25 cellular contexts compared by ENCODE assay signal in the genomic region with DNA sequence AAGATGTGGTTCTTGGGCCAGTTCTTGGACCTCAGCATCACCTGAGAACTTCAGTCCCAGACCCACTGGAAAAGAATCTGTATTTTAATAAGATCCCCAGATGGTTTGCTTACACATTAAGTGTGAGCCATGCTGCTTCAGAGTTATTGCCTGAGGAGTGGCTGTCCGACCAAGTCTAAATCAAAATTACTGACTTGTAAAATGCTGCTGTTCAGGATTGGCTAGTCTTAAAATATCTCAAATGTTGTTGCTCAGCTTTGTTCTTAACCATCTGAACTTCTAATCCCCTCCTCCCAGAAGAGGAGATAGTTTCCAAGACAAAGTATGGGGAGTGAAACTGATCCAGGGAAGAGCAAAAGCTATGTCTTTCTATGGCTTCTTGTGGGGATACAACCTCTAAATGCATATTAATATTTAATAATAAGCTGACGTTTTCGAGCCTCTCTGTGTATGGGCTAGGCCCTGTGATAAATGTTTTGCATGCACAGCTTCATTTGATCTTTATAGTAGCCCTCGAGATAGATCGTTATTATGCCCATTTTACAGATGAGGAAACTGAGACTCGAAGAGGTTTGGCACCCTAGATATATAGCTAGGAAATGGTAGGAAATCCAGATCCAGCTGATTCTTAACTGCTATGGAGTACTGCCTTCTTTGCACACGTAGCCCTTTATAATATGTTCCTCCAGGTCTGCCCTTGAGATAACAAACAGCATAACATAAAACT. TPM values are rescaled to one million over a fixed set of nuclear protein-coding genes. Genes with fewer than 3 reads are reported as not detected.
"Had no signal": no experiment of that assay in that cellular context is flagged by ENCODE, and none has a peak within 500 bp of the region (broad histone marks: within the 10 kb centered on the region; RNA-seq: fewer than 3 reads in every experiment).

No MANE protein-coding gene starts in this region.

- H3K4me2 ChIP-seq: smooth muscle cell had no signal

- H3K9ac ChIP-seq: parathyroid adenoma had no signal

- H3K9me3 Mint-ChIP-seq: activated B cell treated with CpG ODN at 0.5 μM for 24 hours; activated T-cell treated with anti-CD3 and anti-CD28 coated beads, Interleukin-2, amount 50 U/mL, for 24 hours; activated T-helper 2 cell treated with anti-CD3 and anti-CD28 coated beads, Interferon-gamma antibody, Interleukin-2, Interleukin-4, amounts not matched to agents 10 μg/mL and 5 μg/mL and 100 μg/mL, durations not matched to agents 14 hours and 24 hours and 36 hours; T-helper 1 cell treated with Interleukin-12 subunit alpha and Interleukin-12 subunit beta and Interleukin-4 antibody, amounts not matched to agents 30 μg/mL and 1 μg/mL, for 36 hours had no signal

- ATAC-seq: activated CD4-positive, alpha-beta T cell treated with anti-CD3 and anti-CD28 coated beads for 36 hours; sciatic nerve; stimulated activated naive B cell treated with anti-CD40 and anti-IgM and Interleukin-4, amounts not matched to agents 10 μg/mL and 1 μg/mL and 100 μg/mL, for 72 hours; upper lobe of right lung had no signal

- H3K27ac Mint-ChIP-seq: activated B cell treated with CpG ODN at 0.5 μM for 24 hours; activated CD4-positive, alpha-beta T cell treated with anti-CD3 and anti-CD28 coated beads for 36 hours; activated naive CD8-positive, alpha-beta T cell; activated T-cell treated with anti-CD3 and anti-CD28 coated beads, Interleukin-2, amount 50 U/mL, for 24 hours; activated T-helper 2 cell treated with anti-CD3 and anti-CD28 coated beads, Interferon-gamma antibody, Interleukin-2, Interleukin-4, amounts not matched to agents 10 μg/mL and 5 μg/mL and 100 μg/mL, durations not matched to agents 14 hours and 24 hours and 36 hours; stimulated activated naive B cell treated with anti-CD40 and anti-IgM and Interleukin-4, amounts not matched to agents 10 μg/mL and 1 μg/mL and 100 μg/mL, for 72 hours; T-helper 1 cell treated with Interleukin-12 subunit alpha and Interleukin-12 subunit beta and Interleukin-4 antibody, amounts not matched to agents 30 μg/mL and 1 μg/mL, for 36 hours had no signal

- H3K27me3 ChIP-seq: adrenal gland, testis, upper lobe of right lung had no signal

- DNase-seq: activated B cell treated with CpG ODN at 0.5 μM for 24 hours; activated CD4-positive, alpha-beta T cell treated with anti-CD3 and anti-CD28 coated beads for 36 hours; activated CD4-positive, alpha-beta T cell treated with anti-CD3 and anti-CD28 coated beads, Interleukin-2, amount 50 U/mL, for 4 hours; activated CD8-positive, alpha-beta memory T cell treated with anti-CD3 and anti-CD28 coated beads for 24 hours; activated CD8-positive, alpha-beta memory T cell treated with anti-CD3 and anti-CD28 coated beads, Interleukin-2, amount 50 U/mL, for 4 hours; activated naive CD4-positive, alpha-beta T cell; activated T-cell treated with anti-CD3 and anti-CD28 coated beads, Interleukin-2, amount 50 U/mL, for 24 hours; adrenal gland; cerebellar nuclear complex; cortex of kidney; hippocampal formation; nucleus accumbens; stimulated activated CD4-positive, alpha-beta T cell treated with anti-CD3 and anti-CD28 coated beads, Interleukin-15, amount 100 ng/mL, for 24 hours; stimulated activated naive B cell treated with anti-CD40 and anti-IgM and Interleukin-4, amounts not matched to agents 10 μg/mL and 1 μg/mL and 100 μg/mL, for 72 hours; T1000; testis; upper lobe of right lung had no signal

- H3K27me3 Mint-ChIP-seq: activated B cell treated with CpG ODN at 0.5 μM for 24 hours; activated CD4-positive, alpha-beta T cell treated with anti-CD3 and anti-CD28 coated beads for 36 hours; activated naive CD8-positive, alpha-beta T cell; activated T-cell treated with anti-CD3 and anti-CD28 coated beads, Interleukin-2, amount 50 U/mL, for 24 hours; stimulated activated naive B cell treated with anti-CD40 and anti-IgM and Interleukin-4, amounts not matched to agents 10 μg/mL and 1 μg/mL and 100 μg/mL, for 72 hours had no signal

- H2AFZ ChIP-seq: parathyroid adenoma had no signal

- H3K4me1 Mint-ChIP-seq: activated B cell treated with CpG ODN at 0.5 μM for 24 hours; activated CD4-positive, alpha-beta T cell treated with anti-CD3 and anti-CD28 coated beads for 36 hours; stimulated activated naive B cell treated with anti-CD40 and anti-IgM and Interleukin-4, amounts not matched to agents 10 μg/mL and 1 μg/mL and 100 μg/mL, for 72 hours had no signal

- H3K4me3 ChIP-seq: adrenal gland, smooth muscle cell, testis, upper lobe of right lung had no signal

- H3K27ac ChIP-seq: adrenal gland, parathyroid adenoma, testis, upper lobe of right lung had no signal

- H3K79me2 ChIP-seq: parathyroid adenoma had no signal

- H3K9me3 ChIP-seq: adrenal gland, testis, upper lobe of right lung had no signal

- H3K4me3 Mint-ChIP-seq: activated B cell treated with CpG ODN at 0.5 μM for 24 hours; activated CD4-positive, alpha-beta T cell treated with anti-CD3 and anti-CD28 coated beads for 36 hours; activated naive CD8-positive, alpha-beta T cell; activated T-cell treated with anti-CD3 and anti-CD28 coated beads, Interleukin-2, amount 50 U/mL, for 24 hours; stimulated activated naive B cell treated with anti-CD40 and anti-IgM and Interleukin-4, amounts not matched to agents 10 μg/mL and 1 μg/mL and 100 μg/mL, for 72 hours; T-helper 1 cell treated with Interleukin-12 subunit alpha and Interleukin-12 subunit beta and Interleukin-4 antibody, amounts not matched to agents 30 μg/mL and 1 μg/mL, for 36 hours had no signal

RNA-seq across cellular contexts. Expression of a gene that starts 52.2 kb away (rescaled TPM):
- total RNA-seq: activated CD4-positive, alpha-beta T cell treated with anti-CD3 and anti-CD28 coated beads for 36 hours; activated T-helper 2 cell treated with anti-CD3 and anti-CD28 coated beads, Interferon-gamma antibody, Interleukin-2, Interleukin-4, amounts not matched to agents 10 μg/mL and 5 μg/mL and 100 μg/mL, durations not matched to agents 14 hours and 24 hours and 36 hours; epithelial cell of proximal tubule; smooth muscle cell had no signal
- polyA plus RNA-seq: neural cell had no signal
